In the genomic region with DNA sequence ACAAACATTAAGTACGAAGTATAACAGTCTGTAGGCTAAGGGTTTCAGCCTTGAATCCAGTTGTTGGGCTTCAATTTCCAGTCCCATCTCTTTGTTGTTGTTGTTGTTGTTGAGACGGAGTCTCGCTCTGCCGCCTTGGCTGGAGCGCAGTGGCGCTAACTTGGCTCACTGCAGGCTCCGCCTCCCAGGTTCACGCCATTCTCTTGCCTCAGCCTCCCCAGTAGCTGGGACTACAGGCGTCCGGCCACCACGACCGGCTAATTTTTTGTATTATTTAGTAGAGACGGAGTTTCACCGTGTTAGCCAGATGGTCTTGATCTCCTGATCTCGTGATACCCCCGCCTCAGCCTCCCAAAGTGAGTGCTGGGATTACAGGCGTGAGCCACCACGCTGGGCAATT, we compare ENCODE assay signal across 1 cellular context.
TF ChIP-seq lines count a peak whose summit lies in the region.

No MANE protein-coding gene starts in this region.

TF ChIP-seq in GM23338, 12 proteins besides CTCF, POLR2A, EP300 and RAD21 (continued from another document):
- TF ChIP-seq, protein P1, sequence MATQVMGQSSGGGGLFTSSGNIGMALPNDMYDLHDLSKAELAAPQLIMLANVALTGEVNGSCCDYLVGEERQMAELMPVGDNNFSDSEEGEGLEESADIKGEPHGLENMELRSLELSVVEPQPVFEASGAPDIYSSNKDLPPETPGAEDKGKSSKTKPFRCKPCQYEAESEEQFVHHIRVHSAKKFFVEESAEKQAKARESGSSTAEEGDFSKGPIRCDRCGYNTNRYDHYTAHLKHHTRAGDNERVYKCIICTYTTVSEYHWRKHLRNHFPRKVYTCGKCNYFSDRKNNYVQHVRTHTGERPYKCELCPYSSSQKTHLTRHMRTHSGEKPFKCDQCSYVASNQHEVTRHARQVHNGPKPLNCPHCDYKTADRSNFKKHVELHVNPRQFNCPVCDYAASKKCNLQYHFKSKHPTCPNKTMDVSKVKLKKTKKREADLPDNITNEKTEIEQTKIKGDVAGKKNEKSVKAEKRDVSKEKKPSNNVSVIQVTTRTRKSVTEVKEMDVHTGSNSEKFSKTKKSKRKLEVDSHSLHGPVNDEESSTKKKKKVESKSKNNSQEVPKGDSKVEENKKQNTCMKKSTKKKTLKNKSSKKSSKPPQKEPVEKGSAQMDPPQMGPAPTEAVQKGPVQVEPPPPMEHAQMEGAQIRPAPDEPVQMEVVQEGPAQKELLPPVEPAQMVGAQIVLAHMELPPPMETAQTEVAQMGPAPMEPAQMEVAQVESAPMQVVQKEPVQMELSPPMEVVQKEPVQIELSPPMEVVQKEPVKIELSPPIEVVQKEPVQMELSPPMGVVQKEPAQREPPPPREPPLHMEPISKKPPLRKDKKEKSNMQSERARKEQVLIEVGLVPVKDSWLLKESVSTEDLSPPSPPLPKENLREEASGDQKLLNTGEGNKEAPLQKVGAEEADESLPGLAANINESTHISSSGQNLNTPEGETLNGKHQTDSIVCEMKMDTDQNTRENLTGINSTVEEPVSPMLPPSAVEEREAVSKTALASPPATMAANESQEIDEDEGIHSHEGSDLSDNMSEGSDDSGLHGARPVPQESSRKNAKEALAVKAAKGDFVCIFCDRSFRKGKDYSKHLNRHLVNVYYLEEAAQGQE (IDR thresholded peaks at IDR 0.05; ENCODE audit: unreplicated experiment): no peak
- TF ChIP-seq POLR2AphosphoS5 (IDR thresholded peaks at IDR 0.05; ENCODE audit: low read depth) (no peak), EZH2phosphoT487 (IDR thresholded peaks at IDR 0.05; ENCODE audit: unreplicated experiment) (no peak), CREB1 (CRISPR knock-in tag; IDR thresholded peaks at IDR 0.05; ENCODE audit: low read depth) (no peak), ZNF114 (CRISPR knock-in tag; IDR thresholded peaks at IDR 0.05) (no peak), ZNF331 (CRISPR knock-in tag; IDR thresholded peaks at IDR 0.05; ENCODE audit: low read depth) (no peak)
- TF ChIP-seq, protein P2, sequence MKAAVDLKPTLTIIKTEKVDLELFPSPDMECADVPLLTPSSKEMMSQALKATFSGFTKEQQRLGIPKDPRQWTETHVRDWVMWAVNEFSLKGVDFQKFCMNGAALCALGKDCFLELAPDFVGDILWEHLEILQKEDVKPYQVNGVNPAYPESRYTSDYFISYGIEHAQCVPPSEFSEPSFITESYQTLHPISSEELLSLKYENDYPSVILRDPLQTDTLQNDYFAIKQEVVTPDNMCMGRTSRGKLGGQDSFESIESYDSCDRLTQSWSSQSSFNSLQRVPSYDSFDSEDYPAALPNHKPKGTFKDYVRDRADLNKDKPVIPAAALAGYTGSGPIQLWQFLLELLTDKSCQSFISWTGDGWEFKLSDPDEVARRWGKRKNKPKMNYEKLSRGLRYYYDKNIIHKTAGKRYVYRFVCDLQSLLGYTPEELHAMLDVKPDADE (IDR thresholded peaks at IDR 0.05): no peak
